ENCODE assay signal across 8 cellular contexts in the genomic region with DNA sequence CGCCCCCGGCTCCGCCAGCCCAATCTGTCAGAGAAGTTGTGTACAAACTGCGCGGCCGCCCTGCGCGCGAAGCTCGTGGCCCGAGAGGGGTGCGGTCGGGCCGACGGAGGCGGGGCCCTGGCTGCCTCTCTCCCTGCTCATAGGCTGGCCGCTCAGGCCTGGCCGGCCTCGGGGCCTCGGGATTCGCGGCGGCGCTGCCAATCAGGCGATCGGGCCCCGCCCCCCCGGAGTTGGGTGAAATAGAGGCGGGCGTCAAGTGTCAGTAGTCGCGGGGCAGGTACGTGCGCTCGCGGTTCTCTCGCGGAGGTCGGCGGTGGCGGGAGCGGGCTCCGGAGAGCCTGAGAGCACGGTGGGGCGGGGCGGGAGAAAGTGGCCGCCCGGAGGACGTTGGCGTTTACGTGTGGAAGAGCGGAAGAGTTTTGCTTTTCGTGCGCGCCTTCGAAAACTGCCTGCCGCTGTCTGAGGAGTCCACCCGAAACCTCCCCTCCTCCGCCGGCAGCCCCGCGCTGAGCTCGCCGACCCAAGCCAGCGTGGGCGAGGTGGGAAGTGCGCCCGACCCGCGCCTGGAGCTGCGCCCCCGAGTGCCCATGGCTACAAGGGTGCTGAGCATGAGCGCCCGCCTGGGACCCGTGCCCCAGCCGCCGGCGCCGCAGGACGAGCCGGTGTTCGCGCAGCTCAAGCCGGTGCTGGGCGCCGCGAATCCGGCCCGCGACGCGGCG. TPM values are rescaled to one million over a fixed set of nuclear protein-coding genes. Genes with fewer than 3 reads are reported as not detected.
DNase-seq lines count a peak whose midpoint lies in the region; ATAC-seq and TF ChIP-seq lines count a peak whose summit lies in the region.

A gene (plus strand): TSS at position 265 of the 719 bp plus-strand sequence. CDS start 323 bp downstream, at position 588.

- peak; percentile 98 for ATAC-seq in HG02571 (IDR thresholded peaks at IDR 0.05; ENCODE audit: unreplicated experiment)

- POLR2A ChIA-PET in GM10248 (lab: Yijun Ruan, JAX) = interaction anchor here (0.8 to 1.0 kb wide), 2 partner anchors 16 to 43 kb away, joined by 3 read pairs; no protein-coding TSS in a partner anchor

- H3K27ac ChIP-seq in cardiac muscle cell (no peak within 1 kb of the TSS), parathyroid adenoma (peak within 1 kb of the TSS; percentile 42), transverse colon (peak within 1 kb of the TSS; percentile 83 to 91 (median 90))

- peaks cover 2% of the 10 kb centered on the region for H3K36me3 Mint-ChIP-seq in activated naive CD8-positive, alpha-beta T cell treated with anti-CD3 and anti-CD28 coated beads for 36 hours

- peak within 1 kb of the TSS; percentile 89 for H2AFZ ChIP-seq in parathyroid adenoma

- in situ Hi-C loops in transverse colon (cut with MboI; ENCODE audit: low pct_ligation_motif_present in 1 of 4, low pct_unique_long_range_greater_than_20kb in 1 of 4, low sequenced_read_pairs in 3 of 4) = loop anchor here in 2 of 4 donors (10.0 to 25.0 kb wide), 3 partner anchors 403 to 653 kb away; no protein-coding TSS in a partner anchor

- no peak for TF ChIP-seq EP300 in transverse colon (IDR thresholded peaks at IDR 0.05; ENCODE audit: low read depth)

- CTCF ChIA-PET in GM10248 (lab: Yijun Ruan, JAX) = interaction anchor here (0.9 to 4.2 kb wide), 10 partner anchors 9 to 306 kb away, joined by 3 to 16 read pairs (median 3); no protein-coding TSS in a partner anchor

- H3K27ac Mint-ChIP-seq in activated naive CD8-positive, alpha-beta T cell treated with anti-CD3 and anti-CD28 coated beads for 36 hours = peak within 1 kb of the TSS; percentile 80

- H3K4me1 ChIP-seq in cardiac muscle cell (ENCODE audit: low read depth) (no peaks in the 10 kb centered on the region), parathyroid adenoma (no peaks in the 10 kb centered on the region), transverse colon (peaks cover 0 to 15% (median 4%) of the 10 kb centered on the region in 4 donors)

- H3K4me3 ChIP-seq in cardiac muscle cell = peak within 1 kb of the TSS; percentile 56
- H3K4me3 ChIP-seq in parathyroid adenoma (ENCODE audit: low read depth, low read length) = peak within 1 kb of the TSS; percentile 60
- peak within 1 kb of the TSS; percentile 78 to 97 (median 90) for H3K4me3 ChIP-seq in transverse colon

- H3K36me3 ChIP-seq in cardiac muscle cell = no peaks in the 10 kb centered on the region
- H3K36me3 ChIP-seq in parathyroid adenoma (ENCODE audit: control insufficient read depth, insufficient read depth, low read length) = no peaks in the 10 kb centered on the region
- peaks cover 0 to 5% (median 0%) of the 10 kb centered on the region in 4 donors for H3K36me3 ChIP-seq in transverse colon

- DNase-seq in GM10248 (ENCODE audit: extremely low spot score) = peak; percentile 99
- peak; percentile 86 for DNase-seq in NAMALWA (ENCODE audit: low spot score)
- peak; percentile 88 for DNase-seq in SKM-1 (lab: John Stamatoyannopoulos, UW; ENCODE audit: unreplicated experiment)
- DNase-seq in activated naive CD8-positive, alpha-beta T cell treated with anti-CD3 and anti-CD28 coated beads for 36 hours = peak; percentile 97
- peak; percentile 96 to 98 for DNase-seq in cardiac muscle cell (ENCODE audit: low read depth in 1 of 2, low spot score in 1 of 2)
- DNase-seq in transverse colon = peak; percentile 98

- peak; percentile 100 for TF ChIP-seq POLR2A in transverse colon (IDR thresholded peaks at IDR 0.05)

- peaks cover 54% of the 10 kb centered on the region for H3K27me3 Mint-ChIP-seq in activated naive CD8-positive, alpha-beta T cell treated with anti-CD3 and anti-CD28 coated beads for 36 hours

- H3K9me3 Mint-ChIP-seq in activated naive CD8-positive, alpha-beta T cell treated with anti-CD3 and anti-CD28 coated beads for 36 hours = no peaks in the 10 kb centered on the region

- H3K4me2 ChIP-seq in parathyroid adenoma (ENCODE audit: low read length) = peak within 1 kb of the TSS; percentile 69

- no peaks in the 10 kb centered on the region for H3K79me2 ChIP-seq in parathyroid adenoma

- 1% methylated on average over 69 of the region's 93 CpGs; no CpG with 5 or more reads in 1 of the 2 donors for WGBS in transverse colon (ENCODE audit: low coverage in 1 of 2), 2 donors

- intact Hi-C loops in transverse colon (cut with DNase I; ENCODE audit: low total_unique reads) = no loop called here

- peaks cover 13% of the 10 kb centered on the region for H3K4me1 Mint-ChIP-seq in activated naive CD8-positive, alpha-beta T cell treated with anti-CD3 and anti-CD28 coated beads for 36 hours

- no peak for TF ChIP-seq CTCF in GM10248 (IDR thresholded peaks at IDR 0.05; ENCODE audit: control extremely low read depth, extremely low read depth, low read depth, missing control alignments)
- peak; percentile 12 for TF ChIP-seq CTCF in cardiac muscle cell (IDR thresholded peaks at IDR 0.05; ENCODE audit: low read depth, low read length)
- TF ChIP-seq CTCF in parathyroid adenoma (IDR thresholded peaks at IDR 0.05) = no peak
- TF ChIP-seq CTCF in transverse colon (IDR thresholded peaks at IDR 0.05) = no peak

- H3K27me3 ChIP-seq in cardiac muscle cell = peaks cover 56% of the 10 kb centered on the region
- no peaks in the 10 kb centered on the region for H3K27me3 ChIP-seq in parathyroid adenoma (ENCODE audit: control insufficient read depth, insufficient read depth, low read length)
- H3K27me3 ChIP-seq in transverse colon = peaks cover 3% of the 10 kb centered on the region

- H3K9me3 ChIP-seq in cardiac muscle cell (ENCODE audit: low read depth) (no peaks in the 10 kb centered on the region), parathyroid adenoma (ENCODE audit: control insufficient read depth, low read length) (no peaks in the 10 kb centered on the region), transverse colon (no peaks in the 10 kb centered on the region)

- peak within 1 kb of the TSS; percentile 76 for H3K4me3 Mint-ChIP-seq in activated naive CD8-positive, alpha-beta T cell treated with anti-CD3 and anti-CD28 coated beads for 36 hours

- H3K9ac ChIP-seq in parathyroid adenoma = no peak within 1 kb of the TSS

RNA-seq across cellular contexts. Expression of the gene that starts here (rescaled TPM):
- total RNA-seq in activated naive CD8-positive, alpha-beta T cell treated with anti-CD3 and anti-CD28 coated beads for 36 hours = 1 to 10 TPM; 2.7 to 2.9 TPM
- total RNA-seq in cardiac muscle cell (0.18 and 0.33 TPM in 2 replicates), transverse colon (100 to 1,000 TPM; 192 to 334 (median 270) TPM)
- 0.36 and 1.1 TPM in 2 replicates for polyA plus RNA-seq in cardiac muscle cell

Comparison
In these comparisons a context has a peak if more than half of its experiments do, and no peak if none do; other contexts are left out.
1. RNA of the gene that starts here (total RNA-seq): 192 to 334 TPM in transverse colon; 2.7 to 2.9 TPM in activated naive CD8-positive, alpha-beta T cell treated with anti-CD3 and anti-CD28 coated beads for 36 hours and 0.18 to 0.33 TPM in cardiac muscle cell; every median in the first group is over 10 times any median in the second.
2. Peak in every context shown above with its lines, with median percentiles within 50 percentile points of each other: DNase-seq and H3K4me3 ChIP-seq.